42 cellular contexts compared by ENCODE assay signal in genomic region chrX:27823812-27824211, GRCh38. TPM values are rescaled to one million over a fixed set of nuclear protein-coding genes. Genes with fewer than 3 reads are reported as not detected.
"Had no signal": no experiment of that assay in that cellular context is flagged by ENCODE, and none has a peak within 500 bp of the region (broad histone marks: within the 10 kb centered on the region; RNA-seq: fewer than 3 reads in every experiment).

No MANE protein-coding gene starts in this region.

- H3K27me3 Mint-ChIP-seq: activated naive CD4-positive, alpha-beta T cell treated with anti-CD3 and anti-CD28 coated beads, Interleukin-2, amount 10 ng/mL, durations not matched to agents 7 days and 5 days; activated naive CD4-positive, alpha-beta T cell treated with anti-CD3 and anti-CD28 coated beads, Interleukin-2, amount 50 U/mL, for 24 hours; activated naive CD8-positive, alpha-beta T cell; activated naive CD8-positive, alpha-beta T cell treated with anti-CD3 and anti-CD28 coated beads for 36 hours; activated naive CD8-positive, alpha-beta T cell treated with anti-CD3 and anti-CD28 coated beads, Interleukin-2, amount 10 ng/mL, durations not matched to agents 7 days and 5 days; activated naive CD8-positive, alpha-beta T cell treated with anti-CD3 and anti-CD28 coated beads, Interleukin-2, amount 50 U/mL, for 24 hours; activated T-cell treated with anti-CD3 and anti-CD28 coated beads, Interleukin-2, amount 50 U/mL, for 24 hours; activated T-helper 17 cell treated with anti-CD3 and anti-CD28 coated beads, Interleukin-2, amount 50 U/mL, for 72 hours; central memory CD8-positive, alpha-beta T cell had no signal

- H3K4me1 Mint-ChIP-seq: activated naive CD4-positive, alpha-beta T cell treated with anti-CD3 and anti-CD28 coated beads, Interleukin-2, amount 10 ng/mL, durations not matched to agents 7 days and 5 days; activated naive CD4-positive, alpha-beta T cell treated with anti-CD3 and anti-CD28 coated beads, Interleukin-2, amount 50 U/mL, for 24 hours; activated naive CD8-positive, alpha-beta T cell treated with anti-CD3 and anti-CD28 coated beads for 36 hours; activated naive CD8-positive, alpha-beta T cell treated with anti-CD3 and anti-CD28 coated beads, Interleukin-2, amount 10 ng/mL, durations not matched to agents 7 days and 5 days; activated naive CD8-positive, alpha-beta T cell treated with anti-CD3 and anti-CD28 coated beads, Interleukin-2, amount 50 U/mL, for 24 hours; activated T-helper 17 cell treated with anti-CD3 and anti-CD28 coated beads, Interleukin-2, amount 50 U/mL, for 72 hours; brain; central memory CD8-positive, alpha-beta T cell had no signal

- H3K9me3 ChIP-seq: adrenal gland, ascending aorta, body of pancreas, breast epithelium had no signal

- H3K27me3 ChIP-seq: adrenal gland, ascending aorta, body of pancreas, brain microvascular endothelial cell, breast epithelium, cardiac muscle cell had no signal

- H3K36me3 Mint-ChIP-seq: activated naive CD4-positive, alpha-beta T cell treated with anti-CD3 and anti-CD28 coated beads, Interleukin-2, amount 10 ng/mL, durations not matched to agents 7 days and 5 days; activated naive CD4-positive, alpha-beta T cell treated with anti-CD3 and anti-CD28 coated beads, Interleukin-2, amount 50 U/mL, for 24 hours; activated naive CD4-positive, alpha-beta T cell treated with anti-CD3 and anti-CD28 coated beads, Interleukin-2, amount 50 U/mL, for 72 hours; activated naive CD8-positive, alpha-beta T cell; activated naive CD8-positive, alpha-beta T cell treated with anti-CD3 and anti-CD28 coated beads for 36 hours; activated naive CD8-positive, alpha-beta T cell treated with anti-CD3 and anti-CD28 coated beads, Interleukin-2, amount 10 ng/mL, durations not matched to agents 7 days and 5 days; brain had no signal

- ATAC-seq: activated naive CD4-positive, alpha-beta T cell treated with anti-CD3 and anti-CD28 coated beads, Interleukin-2, amount 50 U/mL, for 72 hours; activated naive CD8-positive, alpha-beta T cell treated with anti-CD3 and anti-CD28 coated beads, Interleukin-2, amount 50 U/mL, for 24 hours; activated T-cell treated with anti-CD3 and anti-CD28 coated beads, Interleukin-2, amount 50 U/mL, for 4 hours; activated T-cell treated with anti-CD3 and anti-CD28 coated beads, Interleukin-2, amount 50 U/mL, for 72 hours; activated T-helper 17 cell treated with anti-CD3 and anti-CD28 coated beads, Interleukin-2, amount 50 U/mL, for 72 hours; body of pancreas had no signal

- H3K36me3 ChIP-seq: adrenal gland, ascending aorta, brain microvascular endothelial cell, breast epithelium, cardiac muscle cell had no signal

- H3K4me1 ChIP-seq: adrenal gland, ascending aorta, body of pancreas, breast epithelium had no signal

- DNase-seq: activated effector memory CD4-positive, alpha-beta T cell treated with anti-CD3 and anti-CD28 coated beads, Interleukin-2, amount 50 U/mL, for 16 hours; activated effector memory CD4-positive, alpha-beta T cell treated with Interleukin-2 at 50 U/mL for 16 hours; activated gamma-delta T cell; activated gamma-delta T cell treated with Interleukin-2 at 50 U/mL for 16 hours; activated naive CD4-positive, alpha-beta T cell; activated naive CD4-positive, alpha-beta T cell treated with anti-CD3 and anti-CD28 coated beads for 36 hours; activated naive CD4-positive, alpha-beta T cell treated with anti-CD3 and anti-CD28 coated beads, Interleukin-2, amount 10 ng/mL, durations not matched to agents 7 days and 5 days; activated naive CD4-positive, alpha-beta T cell treated with anti-CD3 and anti-CD28 coated beads, Interleukin-2, amount 50 U/mL, for 16 hours; activated naive CD4-positive, alpha-beta T cell treated with Interleukin-2 at 50 U/mL for 16 hours; activated naive CD8-positive, alpha-beta T cell treated with anti-CD3 and anti-CD28 coated beads for 36 hours; activated naive CD8-positive, alpha-beta T cell treated with anti-CD3 and anti-CD28 coated beads, Interleukin-2, amount 10 ng/mL, durations not matched to agents 7 days and 5 days; activated naive CD8-positive, alpha-beta T cell treated with anti-CD3 and anti-CD28 coated beads, Interleukin-2, amount 50 U/mL, for 24 hours; activated T-cell treated with anti-CD3 and anti-CD28 coated beads, Interleukin-2, amount 50 U/mL, for 1 hour; activated T-cell treated with anti-CD3 and anti-CD28 coated beads, Interleukin-2, amount 50 U/mL, for 24 hours; activated T-cell treated with anti-CD3 and anti-CD28 coated beads, Interleukin-2, amount 50 U/mL, for 4 hours; activated T-cell treated with anti-CD3 and anti-CD28 coated beads, Interleukin-2, amount 50 U/mL, for 48 hours; activated T-cell treated with anti-CD3 and anti-CD28 coated beads, Interleukin-2, amount 50 U/mL, for 72 hours; adrenal gland; amniotic stem cell; amygdala; anterior cingulate cortex; aorta; body of pancreas; brain microvascular endothelial cell; caudate nucleus; central memory CD4-positive, alpha-beta T cell; cerebellar nuclear complex had no signal

- H3K27ac Mint-ChIP-seq: activated naive CD4-positive, alpha-beta T cell treated with anti-CD3 and anti-CD28 coated beads for 36 hours; activated naive CD4-positive, alpha-beta T cell treated with anti-CD3 and anti-CD28 coated beads, Interleukin-2, amount 10 ng/mL, durations not matched to agents 7 days and 5 days; activated naive CD4-positive, alpha-beta T cell treated with anti-CD3 and anti-CD28 coated beads, Interleukin-2, amount 50 U/mL, for 24 hours; activated naive CD4-positive, alpha-beta T cell treated with anti-CD3 and anti-CD28 coated beads, Interleukin-2, amount 50 U/mL, for 72 hours; activated naive CD8-positive, alpha-beta T cell; activated naive CD8-positive, alpha-beta T cell treated with anti-CD3 and anti-CD28 coated beads for 36 hours; activated naive CD8-positive, alpha-beta T cell treated with anti-CD3 and anti-CD28 coated beads, Interleukin-2, amount 10 ng/mL, durations not matched to agents 7 days and 5 days; activated naive CD8-positive, alpha-beta T cell treated with anti-CD3 and anti-CD28 coated beads, Interleukin-2, amount 50 U/mL, for 24 hours; activated T-cell treated with anti-CD3 and anti-CD28 coated beads, Interleukin-2, amount 50 U/mL, for 24 hours; activated T-cell treated with anti-CD3 and anti-CD28 coated beads, Interleukin-2, amount 50 U/mL, for 72 hours; activated T-helper 1 cell treated with anti-CD3 and anti-CD28 coated beads, Interleukin-12 subunit alpha, Interleukin-12 subunit beta, Interleukin-2, Interleukin-4 antibody, amounts not matched to agents 30 ng/mL and 10 ng/mL and 1 ng/mL, durations not matched to agents 14 hours and 24 hours and 36 hours; activated T-helper 17 cell treated with anti-CD3 and anti-CD28 coated beads, Interleukin-2, amount 50 U/mL, for 72 hours; activated T-helper 2 cell treated with anti-CD3 and anti-CD28 coated beads, Interferon-gamma antibody, Interleukin-2, Interleukin-4, amounts not matched to agents 10 μg/mL and 5 μg/mL and 100 μg/mL, durations not matched to agents 14 hours and 24 hours and 36 hours; brain had no signal

- FAIRE-seq: bronchial epithelial cell had no signal

- H3K4me3 ChIP-seq: adrenal gland, ascending aorta, body of pancreas, breast epithelium, cardiac muscle cell had no signal

- H3K27ac ChIP-seq: adrenal gland, ascending aorta, body of pancreas, brain microvascular endothelial cell, breast epithelium, cardiac muscle cell had no signal

- H3K9me3 Mint-ChIP-seq: activated naive CD4-positive, alpha-beta T cell treated with anti-CD3 and anti-CD28 coated beads, Interleukin-2, amount 50 U/mL, for 24 hours; activated naive CD4-positive, alpha-beta T cell treated with anti-CD3 and anti-CD28 coated beads, Interleukin-2, amount 50 U/mL, for 72 hours; activated naive CD8-positive, alpha-beta T cell treated with anti-CD3 and anti-CD28 coated beads for 36 hours; activated naive CD8-positive, alpha-beta T cell treated with anti-CD3 and anti-CD28 coated beads, Interleukin-2, amount 50 U/mL, for 24 hours; activated T-cell treated with anti-CD3 and anti-CD28 coated beads, Interleukin-2, amount 50 U/mL, for 24 hours; activated T-cell treated with anti-CD3 and anti-CD28 coated beads, Interleukin-2, amount 50 U/mL, for 4 hours; activated T-helper 1 cell treated with anti-CD3 and anti-CD28 coated beads, Interleukin-12 subunit alpha, Interleukin-12 subunit beta, Interleukin-2, Interleukin-4 antibody, amounts not matched to agents 30 ng/mL and 10 ng/mL and 1 ng/mL, durations not matched to agents 14 hours and 24 hours and 36 hours; activated T-helper 17 cell treated with anti-CD3 and anti-CD28 coated beads, Interleukin-2, amount 50 U/mL, for 72 hours; activated T-helper 2 cell treated with anti-CD3 and anti-CD28 coated beads, Interferon-gamma antibody, Interleukin-2, Interleukin-4, amounts not matched to agents 10 μg/mL and 5 μg/mL and 100 μg/mL, durations not matched to agents 14 hours and 24 hours and 36 hours had no signal

- H3K4me3 Mint-ChIP-seq: activated naive CD4-positive, alpha-beta T cell treated with anti-CD3 and anti-CD28 coated beads for 36 hours; activated naive CD4-positive, alpha-beta T cell treated with anti-CD3 and anti-CD28 coated beads, Interleukin-2, amount 10 ng/mL, durations not matched to agents 7 days and 5 days; activated naive CD4-positive, alpha-beta T cell treated with anti-CD3 and anti-CD28 coated beads, Interleukin-2, amount 50 U/mL, for 24 hours; activated naive CD8-positive, alpha-beta T cell; activated naive CD8-positive, alpha-beta T cell treated with anti-CD3 and anti-CD28 coated beads for 36 hours; activated naive CD8-positive, alpha-beta T cell treated with anti-CD3 and anti-CD28 coated beads, Interleukin-2, amount 10 ng/mL, durations not matched to agents 7 days and 5 days; activated naive CD8-positive, alpha-beta T cell treated with anti-CD3 and anti-CD28 coated beads, Interleukin-2, amount 50 U/mL, for 24 hours; activated T-cell treated with anti-CD3 and anti-CD28 coated beads, Interleukin-2, amount 50 U/mL, for 24 hours; activated T-cell treated with anti-CD3 and anti-CD28 coated beads, Interleukin-2, amount 50 U/mL, for 4 hours; activated T-cell treated with anti-CD3 and anti-CD28 coated beads, Interleukin-2, amount 50 U/mL, for 72 hours; activated T-helper 1 cell treated with anti-CD3 and anti-CD28 coated beads, Interleukin-12 subunit alpha, Interleukin-12 subunit beta, Interleukin-2, Interleukin-4 antibody, amounts not matched to agents 30 ng/mL and 10 ng/mL and 1 ng/mL, durations not matched to agents 14 hours and 24 hours and 36 hours; activated T-helper 17 cell treated with anti-CD3 and anti-CD28 coated beads, Interleukin-2, amount 50 U/mL, for 72 hours; brain; central memory CD8-positive, alpha-beta T cell had no signal

RNA-seq across cellular contexts. Expression of gene MAGEB10, which starts 16.0 kb away (rescaled TPM):
- total RNA-seq: activated naive CD4-positive, alpha-beta T cell treated with anti-CD3 and anti-CD28 coated beads for 36 hours; activated naive CD4-positive, alpha-beta T cell treated with anti-CD3 and anti-CD28 coated beads, Interleukin-2, amount 50 U/mL, for 72 hours; activated naive CD8-positive, alpha-beta T cell treated with anti-CD3 and anti-CD28 coated beads for 36 hours; activated naive CD8-positive, alpha-beta T cell treated with anti-CD3 and anti-CD28 coated beads, Interleukin-2, amount 10 ng/mL, durations not matched to agents 7 days and 5 days; activated T-cell treated with anti-CD3 and anti-CD28 coated beads, Interleukin-2, amount 50 U/mL, for 4 hours; activated T-cell treated with anti-CD3 and anti-CD28 coated beads, Interleukin-2, amount 50 U/mL, for 72 hours; activated T-helper 1 cell treated with anti-CD3 and anti-CD28 coated beads, Interleukin-12 subunit alpha, Interleukin-12 subunit beta, Interleukin-2, Interleukin-4 antibody, amounts not matched to agents 30 ng/mL and 10 ng/mL and 1 ng/mL, durations not matched to agents 14 hours and 24 hours and 36 hours; activated T-helper 17 cell treated with anti-CD3 and anti-CD28 coated beads, Interleukin-2, amount 50 U/mL, for 72 hours; activated T-helper 2 cell treated with anti-CD3 and anti-CD28 coated beads, Interferon-gamma antibody, Interleukin-2, Interleukin-4, amounts not matched to agents 10 μg/mL and 5 μg/mL and 100 μg/mL, durations not matched to agents 14 hours and 24 hours and 36 hours; adrenal gland; aorta; ascending aorta; body of pancreas; breast epithelium; bronchial epithelial cell; cardiac muscle cell; cardiac septum; cerebellum; chondrocyte had no signal
